Comparison of ENCODE assay signal across 8 cellular contexts in the genomic region with DNA sequence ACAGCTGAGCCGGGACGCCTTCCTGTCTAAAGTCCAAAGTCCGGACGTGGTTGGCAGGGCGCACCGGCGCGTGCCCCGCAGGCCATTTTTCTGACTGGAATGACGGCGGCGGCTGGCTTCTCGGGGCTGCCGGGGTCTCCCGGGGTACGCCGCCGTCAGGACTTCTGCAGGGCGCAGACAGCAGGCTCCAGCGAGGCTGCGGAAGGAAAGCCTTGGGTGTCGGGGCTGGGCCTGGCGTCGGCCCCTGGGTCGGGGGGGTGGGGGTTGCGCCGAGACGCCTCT. TPM values are rescaled to one million over a fixed set of nuclear protein-coding genes. Genes with fewer than 3 reads are reported as not detected.
DNase-seq lines count a peak whose midpoint lies in the region; ATAC-seq, FAIRE-seq and TF ChIP-seq lines count a peak whose summit lies in the region.

No MANE protein-coding gene starts in this region.

- H3K27ac ChIP-seq in gastroesophageal sphincter (peak overlapping the region; percentile 94 to 99 (median 98)), pancreas (peak overlapping the region; percentile 92 to 99 (median 96))

- intact Hi-C loops in pancreas (cut with DNase I), result no loop called here

- no peak for FAIRE-seq in pancreas (lab: Jason Lieb, UNC)

- ATAC-seq in GM19328 (IDR thresholded peaks at IDR 0.05; ENCODE audit: unreplicated experiment), result peak; percentile 33
- peak; percentile 45 for ATAC-seq in HG03432 (IDR thresholded peaks at IDR 0.05; ENCODE audit: unreplicated experiment)
- peak; percentile 4 to 26 for ATAC-seq in activated CD4-positive, CD25-positive, alpha-beta regulatory T cell treated with anti-CD3 and anti-CD28 coated beads, Interleukin-2, amount 50 U/mL, for 24 hours
- ATAC-seq in gastroesophageal sphincter, result peak; percentile 56
- peak; percentile 83 to 89 (median 88) for ATAC-seq in pancreas

- no peaks in the 10 kb centered on the region for H3K9me3 ChIP-seq in gastroesophageal sphincter
- no peaks in the 10 kb centered on the region for H3K9me3 ChIP-seq in pancreas

- in situ Hi-C loops in G401 (cut with HindIII; ENCODE audit: low sequenced_read_pairs), result no loop called here

- TF ChIP-seq EP300 in gastroesophageal sphincter (IDR thresholded peaks at IDR 0.05), result no peak

- H3K4me3 ChIP-seq in gastroesophageal sphincter (peak overlapping the region; percentile 82 to 91), pancreas (peak overlapping the region; percentile 67 to 84 (median 76))

- H3K27me3 ChIP-seq in gastroesophageal sphincter (no peaks in the 10 kb centered on the region), pancreas (no peaks in the 10 kb centered on the region)

- DNase-seq in C1 segment of cervical spinal cord (lab: John Stamatoyannopoulos, UW) (peak in 8 of 14 donors; percentile 57 to 85 (median 71)), pancreas (peak in 5 of 6 donors; percentile 89 to 93 (median 91)), G401 (ENCODE audit: low spot score) (no peak), GOT3 (lab: John Stamatoyannopoulos, UW) (no peak)

- no peaks in the 10 kb centered on the region for H3K36me3 ChIP-seq in gastroesophageal sphincter
- no peaks in the 10 kb centered on the region for H3K36me3 ChIP-seq in pancreas

- TF ChIP-seq CTCF in gastroesophageal sphincter (IDR thresholded peaks at IDR 0.05) (no peak), pancreas (IDR thresholded peaks at IDR 0.05) (no peak)

- peaks cover 0 to 46% (median 0%) of the 10 kb centered on the region in 3 donors for H3K4me1 ChIP-seq in gastroesophageal sphincter
- H3K4me1 ChIP-seq in pancreas, result peaks cover 0 to 26% (median 17%) of the 10 kb centered on the region in 3 donors

- no peak for TF ChIP-seq POLR2A in gastroesophageal sphincter (IDR thresholded peaks at IDR 0.05)

- WGBS in gastroesophageal sphincter (ENCODE audit: low coverage in 1 of 2), 2 donors, result 0% methylated on average over 10 of the region's 28 CpGs; no CpG with 5 or more reads in 1 of the 2 donors
- 0% methylated on average over 22 to 28 of the region's 28 CpGs for WGBS in pancreas, 2 donors

RNA-seq across cellular contexts. Expression of a gene that starts 32.8 kb away (rescaled TPM):
- 10 to 100 TPM; 13.5 to 21.3 (median 16.3) TPM for total RNA-seq in gastroesophageal sphincter
- 10 to 100 TPM; 24.7 to 39.3 (median 31.2) TPM for total RNA-seq in pancreas
- polyA plus RNA-seq in pancreas, result 10 to 100 TPM; 34.0 to 47.4 TPM
- total RNA-seq in G401 (2014; rRNA removed; shearing (Covaris generic)), result 12.1 and 22.2 TPM in 2 replicates

Comparison
In these comparisons a context has a peak if more than half of its experiments do, and no peak if none do; other contexts are left out.
1. DNase-seq: peak in C1 segment of cervical spinal cord (8 of 14) and pancreas (5 of 6); none in G401 (single experiment) and GOT3 (single experiment).
2. ATAC-seq: peak in every context shown above with its lines; median percentile 88 in pancreas; 56 in gastroesophageal sphincter; 45 in HG03432; 33 in GM19328; 15 in activated CD4-positive, CD25-positive, alpha-beta regulatory T cell treated with anti-CD3 and anti-CD28 coated beads, Interleukin-2, amount 50 U/mL, for 24 hours.